In genomic region chr7:130063036-130063435, GRCh38 we compare ENCODE assay signal across 8 cellular contexts. TPM values are rescaled to one million over a fixed set of nuclear protein-coding genes. Genes with fewer than 3 reads are reported as not detected.
A peak's percentile ranks its signal among the peaks of the same experiment; 100 is the strongest.
DNase-seq lines count a peak whose midpoint lies in the region; ATAC-seq and TF ChIP-seq lines count a peak whose summit lies in the region.

No MANE protein-coding gene starts in this region.

- H3K27ac ChIP-seq in WERI-Rb-1, result no peak overlapping the region

- no peak for TF ChIP-seq POLR2A in NB4 (IDR thresholded peaks at IDR 0.05; ENCODE audit: extremely low read depth, insufficient read length)

- no peaks in the 10 kb centered on the region for H3K36me3 Mint-ChIP-seq in MCF 10A (ENCODE audit: insufficient read depth, unreplicated experiment)
- no peaks in the 10 kb centered on the region for H3K36me3 Mint-ChIP-seq in stimulated activated naive B cell treated with anti-CD40 and anti-IgM and Interleukin-4, amounts not matched to agents 10 μg/mL and 1 μg/mL and 100 μg/mL, for 72 hours

- no peaks in the 10 kb centered on the region for H3K36me3 ChIP-seq in WERI-Rb-1

- peak; percentile 82 to 88 for ATAC-seq in stimulated activated naive B cell treated with anti-CD40 and anti-IgM and Interleukin-4, amounts not matched to agents 10 μg/mL and 1 μg/mL and 100 μg/mL, for 72 hours (replicated peaks)
- no peak for ATAC-seq in omental fat pad (ENCODE audit: low FRiP score)

- no peaks in the 10 kb centered on the region for H3K27me3 Mint-ChIP-seq in MCF 10A (ENCODE audit: insufficient read depth, unreplicated experiment)
- H3K27me3 Mint-ChIP-seq in stimulated activated naive B cell treated with anti-CD40 and anti-IgM and Interleukin-4, amounts not matched to agents 10 μg/mL and 1 μg/mL and 100 μg/mL, for 72 hours, result peaks cover 11 to 19% of the 10 kb centered on the region in 2 donors

- H3K27me3 ChIP-seq in WERI-Rb-1 (ENCODE audit: insufficient read depth, low read depth, severe bottlenecking), result no peaks in the 10 kb centered on the region

- no TSS peak for BruUV-seq in MCF 10A (replicated peaks; lab: Mats Ljungman, UMichigan)

- H3K4me1 Mint-ChIP-seq in MCF 10A (ENCODE audit: insufficient read depth, unreplicated experiment), result no peaks in the 10 kb centered on the region
- H3K4me1 Mint-ChIP-seq in stimulated activated naive B cell treated with anti-CD40 and anti-IgM and Interleukin-4, amounts not matched to agents 10 μg/mL and 1 μg/mL and 100 μg/mL, for 72 hours, result no peaks in the 10 kb centered on the region

- TF ChIP-seq CTCF in NB4 (IDR thresholded peaks at IDR 0.05; ENCODE audit: low read depth, low read length) (peak; percentile 89), WERI-Rb-1 (IDR thresholded peaks at IDR 0.05; ENCODE audit: low read depth, low read length) (peak; percentile 68), MCF 10A (IDR thresholded peaks at IDR 0.05; ENCODE audit: unreplicated experiment) (peak; percentile 42), omental fat pad (IDR thresholded peaks at IDR 0.05) (no peak)

- H3K9me3 ChIP-seq in WERI-Rb-1 (ENCODE audit: severe bottlenecking), result no peaks in the 10 kb centered on the region

- CTCF ChIA-PET in MCF 10A (lab: Yijun Ruan, JAX), result interaction anchor here (0.6 to 0.8 kb wide), 3 partner anchors 11 to 662 kb away, joined by 3 to 4 read pairs (median 3); no protein-coding TSS in a partner anchor

- H3K4me3 Mint-ChIP-seq in MCF 10A (ENCODE audit: unreplicated experiment), result no peak overlapping the region
- no peak overlapping the region for H3K4me3 Mint-ChIP-seq in stimulated activated naive B cell treated with anti-CD40 and anti-IgM and Interleukin-4, amounts not matched to agents 10 μg/mL and 1 μg/mL and 100 μg/mL, for 72 hours

- DNase-seq in GF-D8 (lab: John Stamatoyannopoulos, UW), result peak; percentile 20
- DNase-seq in NB4 (ENCODE audit: low read depth), result peak; percentile 79
- peak; percentile 81 for DNase-seq in WERI-Rb-1
- peak; percentile 46 for DNase-seq in MCF 10A (ENCODE audit: unreplicated experiment)
- DNase-seq in lung microvascular endothelial cell (ENCODE audit: low read depth in 2 of 2), result peak; percentile 51 to 56
- peak; percentile 61 for DNase-seq in stimulated activated naive B cell treated with anti-CD40 and anti-IgM and Interleukin-4, amounts not matched to agents 10 μg/mL and 1 μg/mL and 100 μg/mL, for 72 hours
- no peak for DNase-seq in omental fat pad (ENCODE audit: low spot score)
- DNase-seq in HPDE6-E6E7 (ENCODE audit: extremely low spot score), result no peak

- no peak overlapping the region for H3K4me3 ChIP-seq in NB4 (ENCODE audit: low read depth, low read length)
- no peak overlapping the region for H3K4me3 ChIP-seq in WERI-Rb-1 (ENCODE audit: low read depth, low read length)

- no peaks in the 10 kb centered on the region for H3K9me3 Mint-ChIP-seq in MCF 10A (ENCODE audit: unreplicated experiment)
- H3K9me3 Mint-ChIP-seq in stimulated activated naive B cell treated with anti-CD40 and anti-IgM and Interleukin-4, amounts not matched to agents 10 μg/mL and 1 μg/mL and 100 μg/mL, for 72 hours, result no peaks in the 10 kb centered on the region

- POLR2A ChIA-PET in MCF 10A (lab: Yijun Ruan, JAX), result no interaction called here

- intact Hi-C loops in MCF 10A (cut with micrococcal nuclease), result no loop called here

- no peak overlapping the region for H3K27ac Mint-ChIP-seq in MCF 10A (ENCODE audit: low read depth, unreplicated experiment)
- peak overlapping the region; percentile 69 for H3K27ac Mint-ChIP-seq in stimulated activated naive B cell treated with anti-CD40 and anti-IgM and Interleukin-4, amounts not matched to agents 10 μg/mL and 1 μg/mL and 100 μg/mL, for 72 hours

RNA-seq across cellular contexts. Expression of gene KLHDC10, which starts 7.3 kb away (rescaled TPM):
- total RNA-seq in MCF 10A (2022) (25.8 and 36.9 TPM in 2 replicates), lung microvascular endothelial cell (20.0 and 23.2 TPM in 2 replicates), omental fat pad (10 to 100 TPM; 20.0 to 25.9 (median 23.8) TPM)

RNA-seq across cellular contexts. Expression of gene ZC3HC1, which starts 11.9 kb away (rescaled TPM):
- total RNA-seq in MCF 10A (2022) (20.9 and 24.2 TPM in 2 replicates), lung microvascular endothelial cell (12.4 and 15.9 TPM in 2 replicates), omental fat pad (10 to 100 TPM in 1 of 4 donors, 1 to 10 TPM in 3; 6.7 to 10.0 (median 8.6) TPM)

Comparison
In these comparisons a context has a peak if more than half of its experiments do, and no peak if none do; other contexts are left out.
1. DNase-seq: peak in GF-D8 (single experiment), NB4 (single experiment), WERI-Rb-1 (single experiment), MCF 10A (single experiment), lung microvascular endothelial cell (2 of 2) and stimulated activated naive B cell treated with anti-CD40 and anti-IgM and Interleukin-4, amounts not matched to agents 10 μg/mL and 1 μg/mL and 100 μg/mL, for 72 hours (single experiment); none in omental fat pad (single experiment) and HPDE6-E6E7 (single experiment).
2. CTCF ChIP-seq: peak in NB4 (single experiment), WERI-Rb-1 (single experiment) and MCF 10A (single experiment); none in omental fat pad (0 of 3).